1 cellular context compared by ENCODE assay signal in the genomic region with DNA sequence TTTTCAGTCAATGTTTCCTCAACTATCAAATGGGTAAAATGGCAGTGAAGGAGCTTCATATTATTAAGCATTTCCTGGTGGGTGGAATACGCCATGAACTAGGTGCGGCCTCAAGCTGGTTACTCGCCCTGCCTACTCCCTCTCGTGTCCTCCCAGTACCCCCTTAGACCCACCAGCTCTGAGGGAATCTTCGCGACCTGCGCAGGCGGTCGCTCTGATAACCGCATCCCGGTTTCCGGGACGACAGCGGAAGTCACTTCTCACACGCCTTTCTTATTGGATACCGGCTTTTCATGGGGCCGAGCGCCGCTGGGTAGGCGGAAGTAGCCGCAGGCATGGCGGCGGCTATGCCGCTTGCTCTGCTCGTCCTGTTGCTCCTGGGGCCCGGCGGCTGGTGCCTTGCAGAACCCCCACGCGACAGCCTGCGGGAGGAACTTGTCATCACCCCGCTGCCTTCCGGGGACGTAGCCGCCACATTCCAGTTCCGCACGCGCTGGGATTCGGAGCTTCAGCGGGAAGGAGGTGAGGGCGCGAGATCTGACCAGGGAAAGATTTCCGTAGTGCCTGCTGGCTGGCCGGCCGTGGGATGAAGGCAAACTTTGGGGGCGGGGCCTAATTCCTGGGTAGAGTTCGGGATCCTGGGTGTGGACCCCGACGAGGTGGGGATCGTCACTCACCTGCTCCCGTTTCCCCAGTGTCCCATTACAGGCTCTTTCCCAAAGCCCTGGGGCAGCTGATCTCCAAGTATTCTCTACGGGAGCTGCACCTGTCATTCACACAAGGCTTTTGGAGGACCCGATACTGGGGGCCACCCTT.
TF ChIP-seq lines count a peak whose summit lies in the region.

A gene (plus strand): TSS at position 320 of the 816 bp plus-strand sequence. CDS start 16 bp downstream, at position 336.

TF ChIP-seq in HepG2, 621 proteins besides CTCF, POLR2A, EP300 and RAD21 (continued from another document and continues in another):
- TF ChIP-seq, protein P1, sequence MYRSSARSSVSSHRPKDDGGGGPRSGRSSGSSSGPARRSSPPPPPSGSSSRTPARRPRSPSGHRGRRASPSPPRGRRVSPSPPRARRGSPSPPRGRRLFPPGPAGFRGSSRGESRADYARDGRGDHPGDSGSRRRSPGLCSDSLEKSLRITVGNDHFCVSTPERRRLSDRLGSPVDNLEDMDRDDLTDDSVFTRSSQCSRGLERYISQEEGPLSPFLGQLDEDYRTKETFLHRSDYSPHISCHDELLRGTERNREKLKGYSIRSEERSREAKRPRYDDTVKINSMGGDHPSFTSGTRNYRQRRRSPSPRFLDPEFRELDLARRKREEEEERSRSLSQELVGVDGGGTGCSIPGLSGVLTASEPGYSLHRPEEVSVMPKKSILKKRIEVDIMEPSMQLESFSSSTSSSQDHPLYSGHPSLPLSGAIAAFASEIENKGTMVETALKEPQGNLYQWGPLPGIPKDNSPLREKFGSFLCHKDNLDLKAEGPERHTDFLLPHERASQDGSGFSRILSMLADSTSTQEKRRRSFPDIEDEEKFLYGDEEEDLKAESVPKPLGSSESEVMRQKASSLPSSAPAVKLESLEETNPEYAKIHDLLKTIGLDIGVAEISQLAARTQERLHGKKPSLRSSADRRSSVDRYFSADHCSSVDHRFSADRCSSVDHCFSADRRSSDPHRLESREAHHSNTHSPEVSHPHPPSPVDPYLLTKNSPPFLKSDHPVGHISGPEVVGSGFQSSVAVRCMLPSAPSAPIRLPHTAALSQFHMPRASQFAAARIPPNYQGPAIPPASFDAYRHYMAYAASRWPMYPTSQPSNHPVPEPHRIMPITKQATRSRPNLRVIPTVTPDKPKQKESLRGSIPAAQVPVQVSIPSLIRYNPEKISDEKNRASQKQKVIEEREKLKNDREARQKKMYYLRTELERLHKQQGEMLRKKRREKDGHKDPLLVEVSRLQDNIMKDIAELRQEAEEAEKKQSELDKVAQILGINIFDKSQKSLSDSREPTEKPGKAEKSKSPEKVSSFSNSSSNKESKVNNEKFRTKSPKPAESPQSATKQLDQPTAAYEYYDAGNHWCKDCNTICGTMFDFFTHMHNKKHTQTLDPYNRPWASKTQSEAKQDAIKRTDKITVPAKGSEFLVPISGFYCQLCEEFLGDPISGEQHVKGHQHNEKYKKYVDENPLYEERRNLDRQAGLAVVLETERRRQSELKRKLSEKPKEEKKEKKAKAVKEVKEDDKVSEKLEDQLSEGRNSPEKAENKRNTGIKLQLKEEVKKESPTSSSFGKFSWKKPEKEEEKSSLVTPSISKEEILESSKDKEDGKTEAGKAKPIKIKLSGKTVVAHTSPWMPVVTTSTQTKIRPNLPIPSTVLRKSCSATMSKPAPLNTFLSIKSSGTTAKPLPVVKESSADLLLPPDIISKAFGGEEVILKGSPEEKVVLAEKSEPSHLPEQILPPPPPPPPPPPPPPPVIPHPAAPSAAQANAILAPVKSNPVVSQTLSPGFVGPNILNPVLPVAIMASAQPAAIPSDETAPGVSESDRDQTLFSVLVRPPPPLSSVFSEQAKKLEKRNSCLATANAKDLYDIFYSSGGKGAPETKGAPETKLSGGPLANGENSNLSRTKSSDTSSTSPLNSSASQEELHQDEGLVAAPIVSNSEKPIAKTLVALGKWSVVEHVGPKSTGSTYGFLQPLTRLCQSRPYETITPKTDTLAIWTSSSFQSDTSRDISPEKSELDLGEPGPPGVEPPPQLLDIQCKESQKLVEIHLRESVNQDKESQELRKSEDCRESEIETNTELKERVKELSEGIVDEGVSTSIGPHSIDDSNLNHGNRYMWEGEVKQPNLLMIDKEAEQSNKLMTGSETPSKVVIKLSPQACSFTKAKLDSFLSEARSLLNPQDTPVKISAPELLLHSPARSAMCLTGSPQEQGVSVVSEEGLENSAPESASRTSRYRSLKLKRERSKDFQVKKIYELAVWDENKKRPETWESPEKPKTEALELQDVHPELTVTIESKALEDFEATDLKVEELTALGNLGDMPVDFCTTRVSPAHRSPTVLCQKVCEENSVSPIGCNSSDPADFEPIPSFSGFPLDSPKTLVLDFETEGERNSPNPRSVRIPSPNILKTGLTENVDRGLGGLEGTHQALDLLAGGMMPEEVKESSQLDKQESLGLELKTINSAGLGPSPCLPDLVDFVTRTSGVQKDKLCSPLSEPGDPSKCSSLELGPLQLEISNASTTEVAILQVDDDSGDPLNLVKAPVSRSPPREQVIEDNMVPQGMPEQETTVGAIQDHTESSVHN (CRISPR knock-in tag; IDR thresholded peaks at IDR 0.05), result no peak
- TF ChIP-seq HNRNPUL1 (IDR thresholded peaks at IDR 0.05; ENCODE audit: low read depth, low read length) (no peak), MED8 (CRISPR knock-in tag; IDR thresholded peaks at IDR 0.05; ENCODE audit: insufficient replicate concordance) (no peak), SP2 (CRISPR knock-in tag; IDR thresholded peaks at IDR 0.05) (peak; percentile 92), ZNF670 (CRISPR knock-in tag; IDR thresholded peaks at IDR 0.05; ENCODE audit: borderline replicate concordance) (peak; percentile 92; the same call in 1 of the 2 replicates), TCF7L2 (IDR thresholded peaks at IDR 0.05; ENCODE audit: low read depth, low read length) (no peak), JARID2 (CRISPR knock-in tag; IDR thresholded peaks at IDR 0.05; ENCODE audit: insufficient replicate concordance) (peak; percentile 77), FOXM1 (CRISPR knock-in tag; IDR thresholded peaks at IDR 0.05) (no peak; the same call in 1 of the 2 replicates), HES4 (CRISPR knock-in tag; IDR thresholded peaks at IDR 0.05; ENCODE audit: borderline replicate concordance) (0 out of 2 replicates have a peak, but pooled peaks have one; percentile 15), ZFP36L1 (CRISPR knock-in tag; IDR thresholded peaks at IDR 0.05) (peak; percentile 75; the same call in 1 of the 2 replicates), ZNF841 (CRISPR knock-in tag; IDR thresholded peaks at IDR 0.05; ENCODE audit: borderline replicate concordance) (no peak), ZNF782 (CRISPR knock-in tag; IDR thresholded peaks at IDR 0.05; ENCODE audit: borderline replicate concordance) (peak; percentile 56), ZFP36 (IDR thresholded peaks at IDR 0.05; ENCODE audit: borderline replicate concordance, low read depth, low read length, partially characterized antibody) (no peak), ZBTB42 (CRISPR knock-in tag; IDR thresholded peaks at IDR 0.05) (peak; percentile 64; the same call in 1 of the 2 replicates), ZNF350 (CRISPR knock-in tag; IDR thresholded peaks at IDR 0.05; ENCODE audit: borderline replicate concordance, low read depth) (peak; percentile 99), ZNF775 (CRISPR knock-in tag; IDR thresholded peaks at IDR 0.05; ENCODE audit: borderline replicate concordance) (0 out of 2 replicates have a peak, but pooled peaks have one; percentile 13), SAFB2 (CRISPR knock-in tag; IDR thresholded peaks at IDR 0.05; ENCODE audit: borderline replicate concordance, low read depth) (peak; percentile 78; the same call in 1 of the 2 replicates), ZNF552 (CRISPR knock-in tag; IDR thresholded peaks at IDR 0.05; ENCODE audit: borderline replicate concordance) (no peak), ZNF33A (CRISPR knock-in tag; IDR thresholded peaks at IDR 0.05; ENCODE audit: borderline replicate concordance) (peak; percentile 93; the same call in 1 of the 2 replicates), ZNF619 (CRISPR knock-in tag; IDR thresholded peaks at IDR 0.05) (peak; percentile 97), ZNF776 (CRISPR knock-in tag; IDR thresholded peaks at IDR 0.05) (0 out of 2 replicates have a peak, but pooled peaks have one; percentile 65)
- TF ChIP-seq, protein P2, sequence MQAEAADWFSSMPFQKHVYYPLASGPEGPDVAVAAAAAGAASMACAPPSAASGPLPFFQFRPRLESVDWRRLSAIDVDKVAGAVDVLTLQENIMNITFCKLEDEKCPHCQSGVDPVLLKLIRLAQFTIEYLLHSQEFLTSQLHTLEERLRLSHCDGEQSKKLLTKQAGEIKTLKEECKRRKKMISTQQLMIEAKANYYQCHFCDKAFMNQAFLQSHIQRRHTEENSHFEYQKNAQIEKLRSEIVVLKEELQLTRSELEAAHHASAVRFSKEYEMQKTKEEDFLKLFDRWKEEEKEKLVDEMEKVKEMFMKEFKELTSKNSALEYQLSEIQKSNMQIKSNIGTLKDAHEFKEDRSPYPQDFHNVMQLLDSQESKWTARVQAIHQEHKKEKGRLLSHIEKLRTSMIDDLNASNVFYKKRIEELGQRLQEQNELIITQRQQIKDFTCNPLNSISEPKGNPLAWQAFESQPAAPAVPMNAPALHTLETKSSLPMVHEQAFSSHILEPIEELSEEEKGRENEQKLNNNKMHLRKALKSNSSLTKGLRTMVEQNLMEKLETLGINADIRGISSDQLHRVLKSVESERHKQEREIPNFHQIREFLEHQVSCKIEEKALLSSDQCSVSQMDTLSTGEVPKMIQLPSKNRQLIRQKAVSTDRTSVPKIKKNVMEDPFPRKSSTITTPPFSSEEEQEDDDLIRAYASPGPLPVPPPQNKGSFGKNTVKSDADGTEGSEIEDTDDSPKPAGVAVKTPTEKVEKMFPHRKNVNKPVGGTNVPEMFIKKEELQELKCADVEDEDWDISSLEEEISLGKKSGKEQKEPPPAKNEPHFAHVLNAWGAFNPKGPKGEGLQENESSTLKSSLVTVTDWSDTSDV (CRISPR knock-in tag; IDR thresholded peaks at IDR 0.05), result 0 out of 2 replicates have a peak, but pooled peaks have one; percentile 85
- TF ChIP-seq, protein P3, sequence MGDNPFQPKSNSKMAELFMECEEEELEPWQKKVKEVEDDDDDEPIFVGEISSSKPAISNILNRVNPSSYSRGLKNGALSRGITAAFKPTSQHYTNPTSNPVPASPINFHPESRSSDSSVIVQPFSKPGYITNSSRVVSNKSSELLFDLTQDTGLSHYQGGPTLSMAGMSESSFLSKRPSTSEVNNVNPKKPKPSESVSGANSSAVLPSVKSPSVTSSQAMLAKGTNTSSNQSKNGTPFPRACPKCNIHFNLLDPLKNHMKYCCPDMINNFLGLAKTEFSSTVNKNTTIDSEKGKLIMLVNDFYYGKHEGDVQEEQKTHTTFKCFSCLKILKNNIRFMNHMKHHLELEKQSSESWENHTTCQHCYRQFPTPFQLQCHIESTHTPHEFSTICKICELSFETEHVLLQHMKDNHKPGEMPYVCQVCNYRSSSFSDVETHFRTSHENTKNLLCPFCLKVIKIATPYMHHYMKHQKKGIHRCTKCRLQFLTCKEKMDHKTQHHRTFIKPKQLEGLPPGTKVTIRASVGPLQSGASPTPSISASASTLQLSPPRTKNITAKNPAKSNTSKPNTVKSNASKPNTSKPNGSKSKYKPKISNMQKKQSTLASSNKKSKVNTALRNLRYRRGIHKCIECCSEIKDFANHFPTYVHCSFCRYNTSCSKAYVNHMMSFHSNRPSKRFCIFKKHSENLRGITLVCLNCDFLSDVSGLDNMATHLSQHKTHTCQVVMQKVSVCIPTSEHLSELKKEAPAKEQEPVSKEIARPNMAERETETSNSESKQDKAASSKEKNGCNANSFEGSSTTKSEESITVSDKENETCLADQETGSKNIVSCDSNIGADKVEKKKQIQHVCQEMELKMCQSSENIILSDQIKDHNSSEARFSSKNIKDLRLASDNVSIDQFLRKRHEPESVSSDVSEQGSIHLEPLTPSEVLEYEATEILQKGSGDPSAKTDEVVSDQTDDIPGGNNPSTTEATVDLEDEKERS (CRISPR knock-in tag; IDR thresholded peaks at IDR 0.05), result peak; percentile 85; the same call in 1 of the 2 replicates
- TF ChIP-seq, protein P4, sequence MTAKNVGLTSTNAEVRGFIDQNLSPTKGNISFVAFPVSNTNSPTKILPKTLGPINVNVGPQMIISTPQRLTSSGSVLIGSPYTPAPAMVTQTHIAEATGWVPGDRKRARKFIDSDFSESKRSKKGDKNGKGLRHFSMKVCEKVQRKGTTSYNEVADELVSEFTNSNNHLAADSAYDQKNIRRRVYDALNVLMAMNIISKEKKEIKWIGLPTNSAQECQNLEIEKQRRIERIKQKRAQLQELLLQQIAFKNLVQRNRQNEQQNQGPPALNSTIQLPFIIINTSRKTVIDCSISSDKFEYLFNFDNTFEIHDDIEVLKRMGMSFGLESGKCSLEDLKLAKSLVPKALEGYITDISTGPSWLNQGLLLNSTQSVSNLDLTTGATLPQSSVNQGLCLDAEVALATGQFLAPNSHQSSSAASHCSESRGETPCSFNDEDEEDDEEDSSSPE (CRISPR knock-in tag; IDR thresholded peaks at IDR 0.05), result peak; percentile 84
- TF ChIP-seq, protein P5, sequence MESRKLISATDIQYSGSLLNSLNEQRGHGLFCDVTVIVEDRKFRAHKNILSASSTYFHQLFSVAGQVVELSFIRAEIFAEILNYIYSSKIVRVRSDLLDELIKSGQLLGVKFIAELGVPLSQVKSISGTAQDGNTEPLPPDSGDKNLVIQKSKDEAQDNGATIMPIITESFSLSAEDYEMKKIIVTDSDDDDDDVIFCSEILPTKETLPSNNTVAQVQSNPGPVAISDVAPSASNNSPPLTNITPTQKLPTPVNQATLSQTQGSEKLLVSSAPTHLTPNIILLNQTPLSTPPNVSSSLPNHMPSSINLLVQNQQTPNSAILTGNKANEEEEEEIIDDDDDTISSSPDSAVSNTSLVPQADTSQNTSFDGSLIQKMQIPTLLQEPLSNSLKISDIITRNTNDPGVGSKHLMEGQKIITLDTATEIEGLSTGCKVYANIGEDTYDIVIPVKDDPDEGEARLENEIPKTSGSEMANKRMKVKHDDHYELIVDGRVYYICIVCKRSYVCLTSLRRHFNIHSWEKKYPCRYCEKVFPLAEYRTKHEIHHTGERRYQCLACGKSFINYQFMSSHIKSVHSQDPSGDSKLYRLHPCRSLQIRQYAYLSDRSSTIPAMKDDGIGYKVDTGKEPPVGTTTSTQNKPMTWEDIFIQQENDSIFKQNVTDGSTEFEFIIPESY (CRISPR knock-in tag; IDR thresholded peaks at IDR 0.05), result no peak; the same call in 1 of the 2 replicates
- TF ChIP-seq, protein P6, sequence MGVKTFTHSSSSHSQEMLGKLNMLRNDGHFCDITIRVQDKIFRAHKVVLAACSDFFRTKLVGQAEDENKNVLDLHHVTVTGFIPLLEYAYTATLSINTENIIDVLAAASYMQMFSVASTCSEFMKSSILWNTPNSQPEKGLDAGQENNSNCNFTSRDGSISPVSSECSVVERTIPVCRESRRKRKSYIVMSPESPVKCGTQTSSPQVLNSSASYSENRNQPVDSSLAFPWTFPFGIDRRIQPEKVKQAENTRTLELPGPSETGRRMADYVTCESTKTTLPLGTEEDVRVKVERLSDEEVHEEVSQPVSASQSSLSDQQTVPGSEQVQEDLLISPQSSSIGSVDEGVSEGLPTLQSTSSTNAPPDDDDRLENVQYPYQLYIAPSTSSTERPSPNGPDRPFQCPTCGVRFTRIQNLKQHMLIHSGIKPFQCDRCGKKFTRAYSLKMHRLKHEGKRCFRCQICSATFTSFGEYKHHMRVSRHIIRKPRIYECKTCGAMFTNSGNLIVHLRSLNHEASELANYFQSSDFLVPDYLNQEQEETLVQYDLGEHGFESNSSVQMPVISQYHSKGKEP (CRISPR knock-in tag; IDR thresholded peaks at IDR 0.05), result no peak
- TF ChIP-seq, protein P7, sequence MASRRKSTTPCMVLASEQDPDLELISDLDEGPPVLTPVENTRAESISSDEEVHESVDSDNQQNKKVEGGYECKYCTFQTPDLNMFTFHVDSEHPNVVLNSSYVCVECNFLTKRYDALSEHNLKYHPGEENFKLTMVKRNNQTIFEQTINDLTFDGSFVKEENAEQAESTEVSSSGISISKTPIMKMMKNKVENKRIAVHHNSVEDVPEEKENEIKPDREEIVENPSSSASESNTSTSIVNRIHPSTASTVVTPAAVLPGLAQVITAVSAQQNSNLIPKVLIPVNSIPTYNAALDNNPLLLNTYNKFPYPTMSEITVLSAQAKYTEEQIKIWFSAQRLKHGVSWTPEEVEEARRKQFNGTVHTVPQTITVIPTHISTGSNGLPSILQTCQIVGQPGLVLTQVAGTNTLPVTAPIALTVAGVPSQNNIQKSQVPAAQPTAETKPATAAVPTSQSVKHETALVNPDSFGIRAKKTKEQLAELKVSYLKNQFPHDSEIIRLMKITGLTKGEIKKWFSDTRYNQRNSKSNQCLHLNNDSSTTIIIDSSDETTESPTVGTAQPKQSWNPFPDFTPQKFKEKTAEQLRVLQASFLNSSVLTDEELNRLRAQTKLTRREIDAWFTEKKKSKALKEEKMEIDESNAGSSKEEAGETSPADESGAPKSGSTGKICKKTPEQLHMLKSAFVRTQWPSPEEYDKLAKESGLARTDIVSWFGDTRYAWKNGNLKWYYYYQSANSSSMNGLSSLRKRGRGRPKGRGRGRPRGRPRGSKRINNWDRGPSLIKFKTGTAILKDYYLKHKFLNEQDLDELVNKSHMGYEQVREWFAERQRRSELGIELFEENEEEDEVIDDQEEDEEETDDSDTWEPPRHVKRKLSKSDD (CRISPR knock-in tag; IDR thresholded peaks at IDR 0.05; ENCODE audit: low read depth), result peak; percentile 87; the same call in 1 of the 2 replicates
